In the genomic region with DNA sequence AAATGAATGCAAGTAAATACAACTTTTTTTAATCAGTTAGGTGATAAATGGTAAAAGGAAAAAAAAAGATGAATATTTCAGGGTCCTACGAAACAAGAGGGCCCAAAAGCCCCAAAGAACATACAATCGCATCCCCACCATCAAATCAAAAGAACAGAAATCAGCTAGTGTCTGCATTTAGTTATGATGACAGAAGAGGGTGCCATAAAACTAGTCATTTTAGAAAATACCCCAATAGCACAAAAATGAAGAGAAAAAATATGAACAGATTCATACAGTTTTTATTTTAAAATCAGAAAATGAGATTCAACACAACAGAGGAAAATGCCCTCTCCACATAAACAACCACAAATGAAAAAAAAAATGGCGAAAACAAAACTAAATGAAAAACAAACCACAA, we compare ENCODE assay signal across 17 cellular contexts.
DNase-seq lines count a peak whose midpoint lies in the region; TF ChIP-seq lines count a peak whose summit lies in the region.
"Had no signal": no experiment of that assay in that cellular context is flagged by ENCODE, and none has a peak within 500 bp of the region (broad histone marks: within the 10 kb centered on the region; RNA-seq: fewer than 3 reads in every experiment).

No MANE protein-coding gene starts in this region.

- no peak for TF ChIP-seq EP300 in neural cell (conservative IDR thresholded peaks at IDR 0.05; ENCODE audit: poor library complexity, severe bottlenecking)

- no peak overlapping the region for H3K4me3 ChIP-seq in dorsolateral prefrontal cortex
- no peak overlapping the region for H3K4me3 ChIP-seq in neural cell (ENCODE audit: low read length)
- no peak overlapping the region for H3K4me3 ChIP-seq in smooth muscle cell
- H3K4me3 ChIP-seq: BLaER1 treated with 17β-estradiol and CSF1 and Interleukin-3, amounts not matched to agents 10 nM and 100 nM had no signal

- 92% methylated on average over 3 of the region's 3 CpGs for WGBS in smooth muscle cell (ENCODE audit: low lambda C conversion rate)

- no peaks in the 10 kb centered on the region for H3K27me3 Mint-ChIP-seq in Calu3 (ENCODE audit: unreplicated experiment)
- H3K27me3 Mint-ChIP-seq: B cell; CD4-positive, CD25-positive, alpha-beta regulatory T cell; CD8-positive, alpha-beta memory T cell had no signal

- H3K79me2 ChIP-seq in neural cell (replicated peaks; ENCODE audit: insufficient read depth, low read length) (no peaks in the 10 kb centered on the region), smooth muscle cell (ENCODE audit: low read depth) (no peaks in the 10 kb centered on the region)

- H3K4me2 ChIP-seq in neural cell (ENCODE audit: low read length) (no peak overlapping the region), smooth muscle cell (no peak overlapping the region)
- H3K4me2 ChIP-seq: BLaER1 treated with 17β-estradiol and CSF1 and Interleukin-3, amounts not matched to agents 10 nM and 100 nM had no signal

- no peak overlapping the region for H3K27ac ChIP-seq in dorsolateral prefrontal cortex
- no peak overlapping the region for H3K27ac ChIP-seq in neural cell (ENCODE audit: low read length)
- no peak overlapping the region for H3K27ac ChIP-seq in smooth muscle cell (ENCODE audit: low read depth)
- H3K27ac ChIP-seq: BLaER1 treated with 17β-estradiol and CSF1 and Interleukin-3, amounts not matched to agents 10 nM and 100 nM had no signal

- intact Hi-C loops in Calu3 (cut with micrococcal nuclease; ENCODE audit: unreplicated experiment) (loop anchor here (1.0 to 10.0 kb wide), 5 partner anchors 334 to 1758 kb away; no protein-coding TSS in a partner anchor), dorsolateral prefrontal cortex (cut with DNase I) (no loop called here)

- H3K36me3 ChIP-seq in neural cell (ENCODE audit: insufficient read depth, low read length), result no peaks in the 10 kb centered on the region
- no peaks in the 10 kb centered on the region for H3K36me3 ChIP-seq in smooth muscle cell (ENCODE audit: low read depth)
- H3K36me3 ChIP-seq: BLaER1 treated with 17β-estradiol and CSF1 and Interleukin-3, amounts not matched to agents 10 nM and 100 nM had no signal

- H3K9me3 Mint-ChIP-seq in Calu3 (ENCODE audit: low read depth, unreplicated experiment), result no peaks in the 10 kb centered on the region

- CTCF ChIA-PET in Calu3 (lab: Charles Lee), result interaction anchor here (0.8 kb wide), 1 partner anchor 305 kb away, joined by 4 read pairs; no protein-coding TSS in a partner anchor

- DNase-seq in Calu3 (no peak), OCI-M1 (lab: John Stamatoyannopoulos, UW) (peak; percentile 46), dorsolateral prefrontal cortex (no peak), HPDE6-E6E7 (ENCODE audit: extremely low spot score) (no peak), smooth muscle cell (lab: John Stamatoyannopoulos, UW; ENCODE audit: unreplicated experiment) (no peak), D341Med (ENCODE audit: low spot score) (no peak)
- DNase-seq in activated naive CD4-positive, alpha-beta T cell treated with Interleukin-2 at 50 U/mL for 16 hours, result no peak
- DNase-seq: CD4-positive, CD25-positive, alpha-beta regulatory T cell; CD8-positive, alpha-beta memory T cell; COR-L47; DMS79 treated with DMSO at 0.1 percent for 48 hours; GF-D8; GOT3; H7 had no signal

- H3K4me3 Mint-ChIP-seq in Calu3 (ENCODE audit: low read depth, unreplicated experiment), result no peak overlapping the region
- H3K4me3 Mint-ChIP-seq: B cell; CD4-positive, CD25-positive, alpha-beta regulatory T cell; CD8-positive, alpha-beta memory T cell had no signal

- peaks cover 8% of the 10 kb centered on the region for H3K4me1 Mint-ChIP-seq in Calu3 (ENCODE audit: low read depth, unreplicated experiment)
- H3K4me1 Mint-ChIP-seq: B cell; CD4-positive, CD25-positive, alpha-beta regulatory T cell; CD8-positive, alpha-beta memory T cell had no signal

- no peaks in the 10 kb centered on the region for H3K36me3 Mint-ChIP-seq in Calu3 (ENCODE audit: insufficient read depth, unreplicated experiment)
- H3K36me3 Mint-ChIP-seq: CD4-positive, CD25-positive, alpha-beta regulatory T cell; CD8-positive, alpha-beta memory T cell had no signal

- H3K4me1 ChIP-seq in smooth muscle cell (ENCODE audit: low read depth), result no peaks in the 10 kb centered on the region
- H3K4me1 ChIP-seq: BLaER1 treated with 17β-estradiol and CSF1 and Interleukin-3, amounts not matched to agents 10 nM and 100 nM had no signal

- H3K27me3 ChIP-seq in dorsolateral prefrontal cortex (no peaks in the 10 kb centered on the region), neural cell (ENCODE audit: insufficient read depth, low read depth, low read length) (no peaks in the 10 kb centered on the region), smooth muscle cell (ENCODE audit: low read depth) (no peaks in the 10 kb centered on the region)
- H3K27me3 ChIP-seq: BLaER1 treated with 17β-estradiol and CSF1 and Interleukin-3, amounts not matched to agents 10 nM and 100 nM had no signal

- TF ChIP-seq CTCF in Calu3 (IDR thresholded peaks at IDR 0.05; ENCODE audit: unreplicated experiment), result no peak
- TF ChIP-seq CTCF in dorsolateral prefrontal cortex (IDR thresholded peaks at IDR 0.05 in 54 of 56, conservative IDR thresholded peaks at IDR 0.05 in 2 of 56; ENCODE audit: low read depth in 1 of 56, partially characterized antibody in 56 of 56), result peak in 41 of 56 donors; percentile 12 to 60 (median 33)
- no peak for TF ChIP-seq CTCF in neural cell (IDR thresholded peaks at IDR 0.05; ENCODE audit: poor library complexity, severe bottlenecking)
- no peak for TF ChIP-seq CTCF in smooth muscle cell (IDR thresholded peaks at IDR 0.05; ENCODE audit: borderline replicate concordance, insufficient read depth, poor library complexity, severe bottlenecking)

- BruUV-seq in Calu3 (replicated peaks; lab: Mats Ljungman, UMichigan), result no TSS peak

- H3K9me3 ChIP-seq in neural cell (ENCODE audit: low read length) (no peaks in the 10 kb centered on the region), smooth muscle cell (replicated peaks; ENCODE audit: low read depth) (no peaks in the 10 kb centered on the region)
- H3K9me3 ChIP-seq: BLaER1 treated with 17β-estradiol and CSF1 and Interleukin-3, amounts not matched to agents 10 nM and 100 nM had no signal

- H4K20me1 ChIP-seq in neural cell (ENCODE audit: insufficient read depth) (no peaks in the 10 kb centered on the region), smooth muscle cell (ENCODE audit: low read depth) (no peaks in the 10 kb centered on the region)
- H4K20me1 ChIP-seq: BLaER1 treated with 17β-estradiol and CSF1 and Interleukin-3, amounts not matched to agents 10 nM and 100 nM had no signal

- peak overlapping the region; percentile 14 for H3K27ac Mint-ChIP-seq in Calu3 (ENCODE audit: unreplicated experiment)
- H3K27ac Mint-ChIP-seq: B cell; CD4-positive, CD25-positive, alpha-beta regulatory T cell; CD8-positive, alpha-beta memory T cell had no signal

- no peaks in the 10 kb centered on the region for H3K9me2 ChIP-seq in neural cell (ENCODE audit: insufficient read depth, low read length)

- TF ChIP-seq RAD21 in neural cell (conservative IDR thresholded peaks at IDR 0.05), result peak; percentile 58

- H3K9ac ChIP-seq in neural cell (ENCODE audit: low read length) (no peak overlapping the region), smooth muscle cell (ENCODE audit: low read depth) (no peak overlapping the region)
- H3K9ac ChIP-seq: BLaER1 treated with 17β-estradiol and CSF1 and Interleukin-3, amounts not matched to agents 10 nM and 100 nM had no signal

- H3F3A ChIP-seq in neural cell (ENCODE audit: insufficient read depth, low read length, poor library complexity, severe bottlenecking), result no peaks in the 10 kb centered on the region
- no peaks in the 10 kb centered on the region for H3F3A ChIP-seq in smooth muscle cell (ENCODE audit: low read depth)

- H2AFZ ChIP-seq in neural cell (ENCODE audit: low read depth, low read length) (no peak overlapping the region), smooth muscle cell (ENCODE audit: low read depth) (no peak overlapping the region)

TF ChIP-seq in neural cell, 6 proteins besides CTCF, POLR2A, EP300 and RAD21:
- TF ChIP-seq, protein P1, sequence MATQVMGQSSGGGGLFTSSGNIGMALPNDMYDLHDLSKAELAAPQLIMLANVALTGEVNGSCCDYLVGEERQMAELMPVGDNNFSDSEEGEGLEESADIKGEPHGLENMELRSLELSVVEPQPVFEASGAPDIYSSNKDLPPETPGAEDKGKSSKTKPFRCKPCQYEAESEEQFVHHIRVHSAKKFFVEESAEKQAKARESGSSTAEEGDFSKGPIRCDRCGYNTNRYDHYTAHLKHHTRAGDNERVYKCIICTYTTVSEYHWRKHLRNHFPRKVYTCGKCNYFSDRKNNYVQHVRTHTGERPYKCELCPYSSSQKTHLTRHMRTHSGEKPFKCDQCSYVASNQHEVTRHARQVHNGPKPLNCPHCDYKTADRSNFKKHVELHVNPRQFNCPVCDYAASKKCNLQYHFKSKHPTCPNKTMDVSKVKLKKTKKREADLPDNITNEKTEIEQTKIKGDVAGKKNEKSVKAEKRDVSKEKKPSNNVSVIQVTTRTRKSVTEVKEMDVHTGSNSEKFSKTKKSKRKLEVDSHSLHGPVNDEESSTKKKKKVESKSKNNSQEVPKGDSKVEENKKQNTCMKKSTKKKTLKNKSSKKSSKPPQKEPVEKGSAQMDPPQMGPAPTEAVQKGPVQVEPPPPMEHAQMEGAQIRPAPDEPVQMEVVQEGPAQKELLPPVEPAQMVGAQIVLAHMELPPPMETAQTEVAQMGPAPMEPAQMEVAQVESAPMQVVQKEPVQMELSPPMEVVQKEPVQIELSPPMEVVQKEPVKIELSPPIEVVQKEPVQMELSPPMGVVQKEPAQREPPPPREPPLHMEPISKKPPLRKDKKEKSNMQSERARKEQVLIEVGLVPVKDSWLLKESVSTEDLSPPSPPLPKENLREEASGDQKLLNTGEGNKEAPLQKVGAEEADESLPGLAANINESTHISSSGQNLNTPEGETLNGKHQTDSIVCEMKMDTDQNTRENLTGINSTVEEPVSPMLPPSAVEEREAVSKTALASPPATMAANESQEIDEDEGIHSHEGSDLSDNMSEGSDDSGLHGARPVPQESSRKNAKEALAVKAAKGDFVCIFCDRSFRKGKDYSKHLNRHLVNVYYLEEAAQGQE (IDR thresholded peaks at IDR 0.05; ENCODE audit: borderline replicate concordance), result no peak
- TF ChIP-seq SMC3 (conservative IDR thresholded peaks at IDR 0.05; ENCODE audit: poor library complexity), result peak; percentile 47

Comparison
In these comparisons a context has a peak if more than half of its experiments do, and no peak if none do; other contexts are left out.
1. CTCF ChIP-seq: peak in dorsolateral prefrontal cortex (41 of 56); none in Calu3 (single experiment), neural cell (single experiment) and smooth muscle cell (single experiment).